ENCODE assay signal across 22 cellular contexts in the genomic region with DNA sequence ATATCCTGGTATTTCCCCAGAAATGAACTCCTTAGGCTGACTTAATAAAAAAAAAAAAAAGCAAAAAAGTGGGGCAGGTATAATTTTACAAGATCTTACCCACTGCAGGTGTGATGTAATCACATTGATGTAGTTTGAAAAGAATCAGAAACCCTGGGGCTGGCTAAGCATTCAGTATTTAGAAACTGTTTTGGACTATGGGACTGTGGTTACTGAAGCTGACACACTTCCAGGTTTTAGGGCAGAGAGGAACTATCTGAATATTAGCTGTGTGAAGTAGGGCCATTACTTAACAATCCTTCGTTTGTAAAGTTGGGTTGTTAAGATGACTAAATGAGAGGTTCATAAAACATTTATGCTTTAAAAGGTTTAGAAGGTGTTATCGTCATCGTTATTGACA.
DNase-seq lines count a peak whose midpoint lies in the region; ATAC-seq, FAIRE-seq and TF ChIP-seq lines count a peak whose summit lies in the region.
"Had no signal": no experiment of that assay in that cellular context is flagged by ENCODE, and none has a peak within 500 bp of the region (broad histone marks: within the 10 kb centered on the region; RNA-seq: fewer than 3 reads in every experiment).

No MANE protein-coding gene starts in this region.

- H3K27ac Mint-ChIP-seq in CD4-positive, alpha-beta T cell = no peak overlapping the region
- H3K27ac Mint-ChIP-seq: activated B cell treated with CpG ODN at 0.5 μM for 24 hours; activated naive CD8-positive, alpha-beta T cell treated with anti-CD3 and anti-CD28 coated beads, Interleukin-2, amount 10 ng/mL, durations not matched to agents 7 days and 5 days; T-helper 1 cell treated with Interleukin-12 subunit alpha and Interleukin-12 subunit beta and Interleukin-4 antibody, amounts not matched to agents 30 μg/mL and 1 μg/mL, for 36 hours had no signal

- H3K4me3 Mint-ChIP-seq in CD4-positive, alpha-beta T cell = no peak overlapping the region
- H3K4me3 Mint-ChIP-seq: activated B cell treated with CpG ODN at 0.5 μM for 24 hours; activated naive CD8-positive, alpha-beta T cell treated with anti-CD3 and anti-CD28 coated beads, Interleukin-2, amount 10 ng/mL, durations not matched to agents 7 days and 5 days; T-helper 1 cell treated with Interleukin-12 subunit alpha and Interleukin-12 subunit beta and Interleukin-4 antibody, amounts not matched to agents 30 μg/mL and 1 μg/mL, for 36 hours had no signal

- WGBS in tibial nerve, 2 donors = 41 to 50% methylated on average over 3 of the region's 3 CpGs

- no peak for TF ChIP-seq CTCF in keratinocyte (optimal IDR thresholded peaks at IDR 0.05 in 1 of 3, IDR thresholded peaks at IDR 0.05 in 1 of 3, conservative IDR thresholded peaks at IDR 0.05 in 1 of 3; ENCODE audit: extremely low read depth in 1 of 3, insufficient read depth in 2 of 3, low read length in 3 of 3)
- no peak for TF ChIP-seq CTCF in tibial nerve (IDR thresholded peaks at IDR 0.05)
- no peak for TF ChIP-seq CTCF in CD4-positive, alpha-beta T cell (IDR thresholded peaks at IDR 0.05)

- H3K9me3 Mint-ChIP-seq in CD4-positive, alpha-beta T cell = no peaks in the 10 kb centered on the region
- H3K9me3 Mint-ChIP-seq: activated B cell treated with CpG ODN at 0.5 μM for 24 hours; activated naive CD8-positive, alpha-beta T cell treated with anti-CD3 and anti-CD28 coated beads, Interleukin-2, amount 10 ng/mL, durations not matched to agents 7 days and 5 days; T-helper 1 cell treated with Interleukin-12 subunit alpha and Interleukin-12 subunit beta and Interleukin-4 antibody, amounts not matched to agents 30 μg/mL and 1 μg/mL, for 36 hours had no signal

- no peak for ATAC-seq in CD4-positive, alpha-beta T cell (ENCODE audit: poor library complexity)
- ATAC-seq: HCT116 had no signal

- H3K9me3 ChIP-seq in keratinocyte (ENCODE audit: control insufficient read depth, low read depth, low read length) (no peaks in the 10 kb centered on the region), tibial nerve (no peaks in the 10 kb centered on the region)
- H3K9me3 ChIP-seq in CD4-positive, alpha-beta T cell (ENCODE audit: control insufficient read depth, low read length) = no peaks in the 10 kb centered on the region
- H3K9me3 ChIP-seq: transverse colon had no signal

- DNase-seq in SIG-M5 treated with dmso at 0.1 percent for 504 hours (lab: John Stamatoyannopoulos, UW; ENCODE audit: unreplicated experiment) (peak; percentile 9), SIG-M5 (lab: John Stamatoyannopoulos, UW) (no peak), amniotic epithelial cell (ENCODE audit: low read depth) (peak; percentile 16), keratinocyte (ENCODE audit: low read depth, low spot score) (no peak), tibial nerve (ENCODE audit: low spot score in 2 of 2) (peak in 1 of 2 donors; percentile 18), OCI-M1 (lab: John Stamatoyannopoulos, UW) (no peak)
- DNase-seq in CD4-positive, alpha-beta T cell = no peak
- no peak for DNase-seq in stimulated activated CD4-positive, alpha-beta T cell treated with anti-CD3 and anti-CD28 coated beads, Interleukin-15, amount 100 ng/mL, for 24 hours
- DNase-seq: activated B cell treated with CpG ODN at 0.5 μM for 24 hours; activated naive CD8-positive, alpha-beta T cell treated with anti-CD3 and anti-CD28 coated beads, Interleukin-2, amount 10 ng/mL, durations not matched to agents 7 days and 5 days; activated T-cell treated with anti-CD3 and anti-CD28 coated beads, Interleukin-2, amount 50 U/mL, for 48 hours; C1 segment of cervical spinal cord; DMS 273 treated with DMSO at 0.1 percent for 48 hours; effector CD8-positive, alpha-beta T cell; kidney; NCI-H1694 treated with DMSO at 0.1 percent for 48 hours; retina; stimulated activated naive CD4-positive, alpha-beta T cell treated with Interleukin-2 at 50 U/mL for 16 hours; transverse colon had no signal

- H3K36me3 ChIP-seq in keratinocyte (ENCODE audit: control insufficient read depth in 2 of 2, extremely low read depth in 1 of 2, insufficient read depth in 2 of 2, low read length in 2 of 2) (no peaks in the 10 kb centered on the region), tibial nerve (no peaks in the 10 kb centered on the region)
- H3K36me3 ChIP-seq: transverse colon had no signal

- dilution Hi-C loops in keratinocyte (cut with MboI; ENCODE audit: extremely low pct_ligation_motif_present, low sequenced_read_pairs) = no loop called here

- H3K27ac ChIP-seq in keratinocyte (ENCODE audit: control insufficient read depth, insufficient read depth, low read length) = no peak overlapping the region
- peak overlapping the region in 3 of 4 donors; percentile 2 to 90 (median 89) for H3K27ac ChIP-seq in tibial nerve
- no peak overlapping the region for H3K27ac ChIP-seq in CD4-positive, alpha-beta T cell (ENCODE audit: low read depth, low read length)
- H3K27ac ChIP-seq: hepatocyte, transverse colon had no signal

- peak; percentile 52 for FAIRE-seq in keratinocyte (lab: Jason Lieb, UNC)
- FAIRE-seq: kidney had no signal

- H4K20me1 ChIP-seq in keratinocyte (ENCODE audit: control insufficient read depth, extremely low read depth, insufficient read depth, low read length) = no peaks in the 10 kb centered on the region

- no peaks in the 10 kb centered on the region for H3K27me3 Mint-ChIP-seq in CD4-positive, alpha-beta T cell
- H3K27me3 Mint-ChIP-seq: activated B cell treated with CpG ODN at 0.5 μM for 24 hours; activated naive CD8-positive, alpha-beta T cell treated with anti-CD3 and anti-CD28 coated beads, Interleukin-2, amount 10 ng/mL, durations not matched to agents 7 days and 5 days had no signal

- H3K36me3 Mint-ChIP-seq in CD4-positive, alpha-beta T cell (ENCODE audit: low read depth) = no peaks in the 10 kb centered on the region

- H3K27me3 ChIP-seq in keratinocyte (ENCODE audit: control insufficient read depth, extremely low read depth, insufficient read depth, low read length) (no peaks in the 10 kb centered on the region), tibial nerve (no peaks in the 10 kb centered on the region)
- H3K27me3 ChIP-seq in CD4-positive, alpha-beta T cell (ENCODE audit: control insufficient read depth, insufficient read depth, low read length) = no peaks in the 10 kb centered on the region
- H3K27me3 ChIP-seq: hepatocyte, transverse colon had no signal

- H3K4me1 ChIP-seq in keratinocyte (ENCODE audit: control insufficient read depth, extremely low read depth, insufficient read depth, low read length) (peaks cover 5% of the 10 kb centered on the region), tibial nerve (peaks cover 0 to 17% (median 7%) of the 10 kb centered on the region in 4 donors)

- H3K4me3 ChIP-seq in keratinocyte (ENCODE audit: control insufficient read depth in 2 of 3, extremely low read depth in 1 of 3, insufficient read depth in 2 of 3, low read depth in 1 of 3, low read length in 3 of 3) (no peak overlapping the region), tibial nerve (no peak overlapping the region)
- H3K4me3 ChIP-seq: hepatocyte, transverse colon had no signal

- H3K9me1 ChIP-seq in keratinocyte (ENCODE audit: control insufficient read depth, extremely low read depth, insufficient read depth, low read length) = no peaks in the 10 kb centered on the region

- TF ChIP-seq EP300 in tibial nerve (IDR thresholded peaks at IDR 0.05) = peak in 1 of 2 donors; percentile 22

- no peak overlapping the region for H2AFZ ChIP-seq in keratinocyte (ENCODE audit: control insufficient read depth, low read length)
- H2AFZ ChIP-seq: hepatocyte had no signal

- H3K4me1 Mint-ChIP-seq in CD4-positive, alpha-beta T cell (ENCODE audit: low read depth) = peaks cover 14% of the 10 kb centered on the region

- intact Hi-C loops in CD4-positive, alpha-beta T cell (cut with DNase I, micrococcal nuclease) = loop anchor here in 1 of 2 experiments (5.0 to 10.0 kb wide), 2 partner anchors 378 to 601 kb away; no protein-coding TSS in a partner anchor

- no peak overlapping the region for H3K9ac ChIP-seq in keratinocyte (ENCODE audit: control insufficient read depth, extremely low read depth, insufficient read depth, low read length)

- CTCF ChIA-PET in CD4-positive, alpha-beta T cell (lab: Charles Lee) = no interaction called here

- POLR2A ChIA-PET in CD4-positive, alpha-beta T cell (lab: Charles Lee) = no interaction called here

- no peaks in the 10 kb centered on the region for H3K79me2 ChIP-seq in keratinocyte (ENCODE audit: control insufficient read depth, insufficient read depth, low read length)
- H3K79me2 ChIP-seq: hepatocyte had no signal

- no peak for TF ChIP-seq POLR2A in tibial nerve (IDR thresholded peaks at IDR 0.05)

- no peak overlapping the region for H3K4me2 ChIP-seq in keratinocyte (ENCODE audit: control insufficient read depth, extremely low read depth, insufficient read depth, low read depth, low read length)
- H3K4me2 ChIP-seq: hepatocyte had no signal

Comparison
In these comparisons a context has a peak if more than half of its experiments do, and no peak if none do; other contexts are left out.
1. DNase-seq: peak in SIG-M5 treated with dmso at 0.1 percent for 504 hours (single experiment) and amniotic epithelial cell (single experiment); none in SIG-M5 (single experiment), keratinocyte (single experiment), OCI-M1 (single experiment), CD4-positive, alpha-beta T cell (0 of 10) and stimulated activated CD4-positive, alpha-beta T cell treated with anti-CD3 and anti-CD28 coated beads, Interleukin-15, amount 100 ng/mL, for 24 hours (single experiment).
2. H3K27ac ChIP-seq: peak in tibial nerve (3 of 4); none in keratinocyte (single experiment) and CD4-positive, alpha-beta T cell (single experiment).